In the genomic region with DNA sequence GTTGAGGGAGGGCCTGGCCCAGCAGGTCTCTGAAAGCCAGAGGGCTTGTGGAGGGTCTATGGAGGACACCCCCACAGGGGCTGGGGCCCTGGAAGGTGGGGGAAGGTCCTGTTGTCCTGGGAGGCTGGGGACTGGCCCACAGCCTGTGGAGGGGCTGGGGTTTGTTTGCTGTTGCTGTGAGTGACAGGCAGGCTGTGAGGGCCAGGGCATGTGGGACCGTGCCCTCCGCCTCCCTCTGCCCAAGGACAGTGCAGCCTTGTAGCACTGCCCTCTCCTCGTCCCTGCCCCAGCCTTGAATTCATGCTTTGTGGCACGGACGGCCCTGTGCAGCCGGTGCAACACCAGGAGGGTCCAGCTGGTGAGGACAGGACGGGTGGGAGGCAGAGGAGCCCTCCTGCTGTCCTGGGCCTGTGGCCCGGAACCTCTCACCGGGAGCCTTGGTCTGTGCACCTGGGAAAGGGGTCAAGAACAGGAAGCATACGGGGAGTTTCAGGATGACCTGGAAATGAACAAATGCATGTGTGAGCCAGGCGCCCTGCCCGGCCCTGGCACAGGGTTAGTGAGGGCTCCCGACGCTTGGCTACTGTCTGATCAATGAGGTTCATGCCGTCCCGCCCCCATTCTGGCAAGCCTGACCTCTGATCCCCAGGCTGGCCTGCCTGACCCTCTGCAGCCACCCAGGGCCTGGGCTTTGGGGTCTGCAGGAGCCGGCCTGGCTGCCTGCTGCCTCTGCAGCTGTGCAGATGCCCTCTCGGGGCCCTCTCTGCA, we compare ENCODE assay signal across 1 cellular context.
TF ChIP-seq lines count a peak whose summit lies in the region.

No MANE protein-coding gene starts in this region.

TF ChIP-seq in K562, 482 proteins besides CTCF, POLR2A, EP300 and RAD21:
- TF ChIP-seq, protein P1, sequence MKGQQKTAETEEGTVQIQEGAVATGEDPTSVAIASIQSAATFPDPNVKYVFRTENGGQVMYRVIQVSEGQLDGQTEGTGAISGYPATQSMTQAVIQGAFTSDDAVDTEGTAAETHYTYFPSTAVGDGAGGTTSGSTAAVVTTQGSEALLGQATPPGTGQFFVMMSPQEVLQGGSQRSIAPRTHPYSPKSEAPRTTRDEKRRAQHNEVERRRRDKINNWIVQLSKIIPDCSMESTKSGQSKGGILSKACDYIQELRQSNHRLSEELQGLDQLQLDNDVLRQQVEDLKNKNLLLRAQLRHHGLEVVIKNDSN (CRISPR knock-in tag; IDR thresholded peaks at IDR 0.05) = 0 out of 2 replicates have a peak, but pooled peaks have one; percentile 2
- TF ChIP-seq, protein P2, sequence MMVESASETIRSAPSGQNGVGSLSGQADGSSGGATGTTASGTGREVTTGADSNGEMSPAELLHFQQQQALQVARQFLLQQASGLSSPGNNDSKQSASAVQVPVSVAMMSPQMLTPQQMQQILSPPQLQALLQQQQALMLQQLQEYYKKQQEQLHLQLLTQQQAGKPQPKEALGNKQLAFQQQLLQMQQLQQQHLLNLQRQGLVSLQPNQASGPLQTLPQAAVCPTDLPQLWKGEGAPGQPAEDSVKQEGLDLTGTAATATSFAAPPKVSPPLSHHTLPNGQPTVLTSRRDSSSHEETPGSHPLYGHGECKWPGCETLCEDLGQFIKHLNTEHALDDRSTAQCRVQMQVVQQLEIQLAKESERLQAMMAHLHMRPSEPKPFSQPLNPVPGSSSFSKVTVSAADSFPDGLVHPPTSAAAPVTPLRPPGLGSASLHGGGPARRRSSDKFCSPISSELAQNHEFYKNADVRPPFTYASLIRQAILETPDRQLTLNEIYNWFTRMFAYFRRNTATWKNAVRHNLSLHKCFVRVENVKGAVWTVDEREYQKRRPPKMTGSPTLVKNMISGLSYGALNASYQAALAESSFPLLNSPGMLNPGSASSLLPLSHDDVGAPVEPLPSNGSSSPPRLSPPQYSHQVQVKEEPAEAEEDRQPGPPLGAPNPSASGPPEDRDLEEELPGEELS (CRISPR knock-in tag; IDR thresholded peaks at IDR 0.05; ENCODE audit: borderline replicate concordance) = peak; percentile 19; the same call in 1 of the 2 replicates
- TF ChIP-seq MECOM (CRISPR knock-in tag; IDR thresholded peaks at IDR 0.05) (no peak), RBFOX2 (IDR thresholded peaks at IDR 0.05; ENCODE audit: low read depth, low read length) (0 out of 2 replicates have a peak, but pooled peaks have one; percentile 5), GABPB2 (CRISPR knock-in tag; conservative IDR thresholded peaks at IDR 0.05) (no peak), SOX6 (IDR thresholded peaks at IDR 0.05) (no peak), RBM34 (IDR thresholded peaks at IDR 0.05; ENCODE audit: borderline replicate concordance, insufficient read depth, low read length) (no peak)
- TF ChIP-seq, protein P3, sequence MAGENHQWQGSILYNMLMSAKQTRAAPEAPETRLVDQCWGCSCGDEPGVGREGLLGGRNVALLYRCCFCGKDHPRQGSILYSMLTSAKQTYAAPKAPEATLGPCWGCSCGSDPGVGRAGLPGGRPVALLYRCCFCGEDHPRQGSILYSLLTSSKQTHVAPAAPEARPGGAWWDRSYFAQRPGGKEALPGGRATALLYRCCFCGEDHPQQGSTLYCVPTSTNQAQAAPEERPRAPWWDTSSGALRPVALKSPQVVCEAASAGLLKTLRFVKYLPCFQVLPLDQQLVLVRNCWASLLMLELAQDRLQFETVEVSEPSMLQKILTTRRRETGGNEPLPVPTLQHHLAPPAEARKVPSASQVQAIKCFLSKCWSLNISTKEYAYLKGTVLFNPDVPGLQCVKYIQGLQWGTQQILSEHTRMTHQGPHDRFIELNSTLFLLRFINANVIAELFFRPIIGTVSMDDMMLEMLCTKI (IDR thresholded peaks at IDR 0.05; ENCODE audit: partially characterized antibody) = no peak
- TF ChIP-seq, protein P4, sequence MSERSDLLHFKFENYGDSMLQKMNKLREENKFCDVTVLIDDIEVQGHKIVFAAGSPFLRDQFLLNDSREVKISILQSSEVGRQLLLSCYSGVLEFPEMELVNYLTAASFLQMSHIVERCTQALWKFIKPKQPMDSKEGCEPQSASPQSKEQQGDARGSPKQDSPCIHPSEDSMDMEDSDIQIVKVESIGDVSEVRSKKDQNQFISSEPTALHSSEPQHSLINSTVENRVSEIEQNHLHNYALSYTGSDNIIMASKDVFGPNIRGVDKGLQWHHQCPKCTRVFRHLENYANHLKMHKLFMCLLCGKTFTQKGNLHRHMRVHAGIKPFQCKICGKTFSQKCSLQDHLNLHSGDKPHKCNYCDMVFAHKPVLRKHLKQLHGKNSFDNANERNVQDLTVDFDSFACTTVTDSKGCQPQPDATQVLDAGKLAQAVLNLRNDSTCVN (CRISPR knock-in tag; IDR thresholded peaks at IDR 0.05) = no peak
- TF ChIP-seq, protein P5, sequence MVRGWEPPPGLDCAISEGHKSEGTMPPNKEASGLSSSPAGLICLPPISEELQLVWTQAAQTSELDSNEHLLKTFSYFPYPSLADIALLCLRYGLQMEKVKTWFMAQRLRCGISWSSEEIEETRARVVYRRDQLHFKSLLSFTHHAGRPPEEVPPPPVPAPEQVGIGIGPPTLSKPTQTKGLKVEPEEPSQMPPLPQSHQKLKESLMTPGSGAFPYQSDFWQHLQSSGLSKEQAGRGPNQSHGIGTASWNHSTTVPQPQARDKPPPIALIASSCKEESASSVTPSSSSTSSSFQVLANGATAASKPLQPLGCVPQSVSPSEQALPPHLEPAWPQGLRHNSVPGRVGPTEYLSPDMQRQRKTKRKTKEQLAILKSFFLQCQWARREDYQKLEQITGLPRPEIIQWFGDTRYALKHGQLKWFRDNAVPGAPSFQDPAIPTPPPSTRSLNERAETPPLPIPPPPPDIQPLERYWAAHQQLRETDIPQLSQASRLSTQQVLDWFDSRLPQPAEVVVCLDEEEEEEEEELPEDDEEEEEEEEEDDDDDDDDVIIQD (CRISPR knock-in tag; IDR thresholded peaks at IDR 0.05) = no peak
- TF ChIP-seq, protein P6, sequence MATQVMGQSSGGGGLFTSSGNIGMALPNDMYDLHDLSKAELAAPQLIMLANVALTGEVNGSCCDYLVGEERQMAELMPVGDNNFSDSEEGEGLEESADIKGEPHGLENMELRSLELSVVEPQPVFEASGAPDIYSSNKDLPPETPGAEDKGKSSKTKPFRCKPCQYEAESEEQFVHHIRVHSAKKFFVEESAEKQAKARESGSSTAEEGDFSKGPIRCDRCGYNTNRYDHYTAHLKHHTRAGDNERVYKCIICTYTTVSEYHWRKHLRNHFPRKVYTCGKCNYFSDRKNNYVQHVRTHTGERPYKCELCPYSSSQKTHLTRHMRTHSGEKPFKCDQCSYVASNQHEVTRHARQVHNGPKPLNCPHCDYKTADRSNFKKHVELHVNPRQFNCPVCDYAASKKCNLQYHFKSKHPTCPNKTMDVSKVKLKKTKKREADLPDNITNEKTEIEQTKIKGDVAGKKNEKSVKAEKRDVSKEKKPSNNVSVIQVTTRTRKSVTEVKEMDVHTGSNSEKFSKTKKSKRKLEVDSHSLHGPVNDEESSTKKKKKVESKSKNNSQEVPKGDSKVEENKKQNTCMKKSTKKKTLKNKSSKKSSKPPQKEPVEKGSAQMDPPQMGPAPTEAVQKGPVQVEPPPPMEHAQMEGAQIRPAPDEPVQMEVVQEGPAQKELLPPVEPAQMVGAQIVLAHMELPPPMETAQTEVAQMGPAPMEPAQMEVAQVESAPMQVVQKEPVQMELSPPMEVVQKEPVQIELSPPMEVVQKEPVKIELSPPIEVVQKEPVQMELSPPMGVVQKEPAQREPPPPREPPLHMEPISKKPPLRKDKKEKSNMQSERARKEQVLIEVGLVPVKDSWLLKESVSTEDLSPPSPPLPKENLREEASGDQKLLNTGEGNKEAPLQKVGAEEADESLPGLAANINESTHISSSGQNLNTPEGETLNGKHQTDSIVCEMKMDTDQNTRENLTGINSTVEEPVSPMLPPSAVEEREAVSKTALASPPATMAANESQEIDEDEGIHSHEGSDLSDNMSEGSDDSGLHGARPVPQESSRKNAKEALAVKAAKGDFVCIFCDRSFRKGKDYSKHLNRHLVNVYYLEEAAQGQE (CRISPR knock-in tag; IDR thresholded peaks at IDR 0.05; ENCODE audit: low read depth) = 0 out of 2 replicates have a peak, but pooled peaks have one; percentile 24
- TF ChIP-seq, protein P7, sequence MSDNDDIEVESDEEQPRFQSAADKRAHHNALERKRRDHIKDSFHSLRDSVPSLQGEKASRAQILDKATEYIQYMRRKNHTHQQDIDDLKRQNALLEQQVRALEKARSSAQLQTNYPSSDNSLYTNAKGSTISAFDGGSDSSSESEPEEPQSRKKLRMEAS (CRISPR knock-in tag; IDR thresholded peaks at IDR 0.05) = peak; percentile 37; the same call in 1 of the 2 replicates
